Comparison of ENCODE assay signal across 22 cellular contexts in the genomic region with DNA sequence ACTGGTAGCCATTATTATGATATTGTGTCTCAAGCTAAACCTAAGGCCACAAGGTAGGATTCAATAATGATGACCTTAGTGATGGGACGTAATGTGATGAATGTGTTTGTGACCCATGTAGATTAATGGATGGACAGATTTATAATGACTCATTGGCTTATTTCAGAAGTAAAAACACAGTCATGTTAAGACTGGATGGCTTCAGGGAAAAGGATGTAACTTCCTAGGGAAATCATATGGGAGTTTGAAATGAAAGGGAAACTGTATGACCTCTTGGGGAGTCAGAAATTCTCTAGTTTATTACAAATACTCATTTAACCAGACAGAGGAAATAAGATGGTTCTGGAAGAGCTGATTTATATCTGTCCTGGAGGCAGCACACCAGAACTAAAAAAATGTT. TPM values are rescaled to one million over a fixed set of nuclear protein-coding genes. Genes with fewer than 3 reads are reported as not detected.
DNase-seq lines count a peak whose midpoint lies in the region; ATAC-seq and TF ChIP-seq lines count a peak whose summit lies in the region.
"Had no signal": no experiment of that assay in that cellular context is flagged by ENCODE, and none has a peak within 500 bp of the region (broad histone marks: within the 10 kb centered on the region; RNA-seq: fewer than 3 reads in every experiment).

No MANE protein-coding gene starts in this region.

- no peaks in the 10 kb centered on the region for H3K9me3 Mint-ChIP-seq in activated CD8-positive, alpha-beta T cell treated with anti-CD3 and anti-CD28 coated beads, Interleukin-2, amount 10 ng/mL, durations not matched to agents 7 days and 5 days (ENCODE audit: insufficient read depth)
- H3K9me3 Mint-ChIP-seq in activated CD4-positive, alpha-beta memory T cell treated with anti-CD3 and anti-CD28 coated beads, Interleukin-2, amount 10 ng/mL, durations not matched to agents 7 days and 5 days, result no peaks in the 10 kb centered on the region
- H3K9me3 Mint-ChIP-seq: activated T-helper 17 cell treated with anti-CD3 and anti-CD28 coated beads, Interleukin-2, amount 50 U/mL, for 72 hours had no signal

- no peak for TF ChIP-seq POLR2A in heart left ventricle (IDR thresholded peaks at IDR 0.05)

- DNase-seq in heart left ventricle (no peak), Right ventricle myocardium inferior (ENCODE audit: missing footprints) (no peak), fibroblast of mammary gland (ENCODE audit: low read depth) (peak; percentile 58), A673 (ENCODE audit: low spot score) (no peak)
- no peak for DNase-seq in activated CD8-positive, alpha-beta T cell treated with anti-CD3 and anti-CD28 coated beads, Interleukin-2, amount 10 ng/mL, durations not matched to agents 7 days and 5 days
- no peak for DNase-seq in activated CD4-positive, alpha-beta memory T cell treated with anti-CD3 and anti-CD28 coated beads, Interleukin-2, amount 10 ng/mL, durations not matched to agents 7 days and 5 days
- DNase-seq: 8988T; effector memory CD4-positive, alpha-beta T cell; GDM1; NCI-H1105 treated with DMSO at 0.1 percent for 48 hours; NCI-H2107; NCI-H524 treated with DMSO at 0.1 percent for 48 hours; T-helper 17 cell had no signal

- H3K27ac ChIP-seq in heart left ventricle (peak overlapping the region in 9 of 12 donors; percentile 29 to 87 (median 82)), mesodermal cell (ENCODE audit: low read depth, low read length, severe bottlenecking) (no peak overlapping the region), urinary bladder (ENCODE audit: low read depth) (no peak overlapping the region), A673 (ENCODE audit: low read depth, low read length, poor library complexity, severe bottlenecking) (no peak overlapping the region)
- H3K27ac ChIP-seq: BLaER1, cardiac muscle cell, HL-60, KMS-11, neutrophil had no signal

- H3K36me3 ChIP-seq in heart left ventricle (no peaks in the 10 kb centered on the region), mesodermal cell (ENCODE audit: control insufficient read depth, insufficient read depth, low read length) (no peaks in the 10 kb centered on the region), urinary bladder (ENCODE audit: insufficient read depth) (no peaks in the 10 kb centered on the region), A673 (ENCODE audit: insufficient read depth, low read length, poor library complexity, severe bottlenecking) (no peaks in the 10 kb centered on the region)
- H3K36me3 ChIP-seq: BLaER1, cardiac muscle cell, neutrophil had no signal

- WGBS in heart left ventricle, 4 donors, result 62 to 82% (median 75%) methylated on average over 1 of the region's 1 CpG
- WGBS in mesodermal cell (ENCODE audit: insufficient coverage in 2 of 2), 2 experiments, result 100% methylated on average over 1 of the region's 1 CpG; no CpG with 5 or more reads in 1 of the 2 experiments
- WGBS in urinary bladder, result 89% methylated on average over 1 of the region's 1 CpG

- CTCF ChIA-PET in activated CD8-positive, alpha-beta T cell treated with anti-CD3 and anti-CD28 coated beads, Interleukin-2, amount 10 ng/mL, durations not matched to agents 7 days and 5 days (lab: Charles Lee), result no interaction called here
- CTCF ChIA-PET in A673 (lab: Charles Lee), result no interaction called here
- CTCF ChIA-PET in activated CD4-positive, alpha-beta memory T cell treated with anti-CD3 and anti-CD28 coated beads, Interleukin-2, amount 10 ng/mL, durations not matched to agents 7 days and 5 days (lab: Charles Lee), result no interaction called here

- BruUV-seq in A673 (replicated peaks; lab: Mats Ljungman, UMichigan), result no TSS peak

- POLR2A ChIA-PET in activated CD8-positive, alpha-beta T cell treated with anti-CD3 and anti-CD28 coated beads, Interleukin-2, amount 10 ng/mL, durations not matched to agents 7 days and 5 days (lab: Charles Lee), result no interaction called here
- POLR2A ChIA-PET in A673 (lab: Charles Lee; ENCODE audit: low non-redundant PET), result no interaction called here
- POLR2A ChIA-PET in activated CD4-positive, alpha-beta memory T cell treated with anti-CD3 and anti-CD28 coated beads, Interleukin-2, amount 10 ng/mL, durations not matched to agents 7 days and 5 days (lab: Charles Lee), result no interaction called here

- H3K27me3 ChIP-seq in heart left ventricle (peaks cover 0 to 16% (median 0%) of the 10 kb centered on the region in 9 donors), A673 (replicated peaks; ENCODE audit: insufficient read depth, low read depth, low read length, poor library complexity) (peaks cover 45% of the 10 kb centered on the region)
- H3K27me3 ChIP-seq: BLaER1, cardiac muscle cell had no signal

- TF ChIP-seq CTCF in heart left ventricle (IDR thresholded peaks at IDR 0.05) (no peak), fibroblast of mammary gland (conservative IDR thresholded peaks at IDR 0.05; ENCODE audit: control insufficient read depth, insufficient read depth, low read depth, low read length) (no peak), A673 (conservative IDR thresholded peaks at IDR 0.05; ENCODE audit: low read depth, low read length) (no peak)

- ATAC-seq in heart left ventricle (no peak), Right ventricle myocardium inferior (no peak)
- no peak for ATAC-seq in activated CD8-positive, alpha-beta T cell treated with anti-CD3 and anti-CD28 coated beads, Interleukin-2, amount 10 ng/mL, durations not matched to agents 7 days and 5 days
- ATAC-seq: activated T-helper 17 cell treated with anti-CD3 and anti-CD28 coated beads, Interleukin-2, amount 50 U/mL, for 72 hours; T-helper 17 cell had no signal

- H3K27me3 Mint-ChIP-seq in activated CD8-positive, alpha-beta T cell treated with anti-CD3 and anti-CD28 coated beads, Interleukin-2, amount 10 ng/mL, durations not matched to agents 7 days and 5 days (ENCODE audit: low read depth), result peaks cover 16% of the 10 kb centered on the region
- H3K27me3 Mint-ChIP-seq in activated CD4-positive, alpha-beta memory T cell treated with anti-CD3 and anti-CD28 coated beads, Interleukin-2, amount 10 ng/mL, durations not matched to agents 7 days and 5 days, result peaks cover 9% of the 10 kb centered on the region

- H3K4me1 Mint-ChIP-seq in activated CD8-positive, alpha-beta T cell treated with anti-CD3 and anti-CD28 coated beads, Interleukin-2, amount 10 ng/mL, durations not matched to agents 7 days and 5 days (ENCODE audit: low read depth), result peaks cover 1% of the 10 kb centered on the region
- H3K4me1 Mint-ChIP-seq in activated CD4-positive, alpha-beta memory T cell treated with anti-CD3 and anti-CD28 coated beads, Interleukin-2, amount 10 ng/mL, durations not matched to agents 7 days and 5 days, result no peaks in the 10 kb centered on the region
- H3K4me1 Mint-ChIP-seq: activated T-helper 17 cell treated with anti-CD3 and anti-CD28 coated beads, Interleukin-2, amount 50 U/mL, for 72 hours had no signal

- no peak overlapping the region for H3K27ac Mint-ChIP-seq in activated CD8-positive, alpha-beta T cell treated with anti-CD3 and anti-CD28 coated beads, Interleukin-2, amount 10 ng/mL, durations not matched to agents 7 days and 5 days
- H3K27ac Mint-ChIP-seq in activated CD4-positive, alpha-beta memory T cell treated with anti-CD3 and anti-CD28 coated beads, Interleukin-2, amount 10 ng/mL, durations not matched to agents 7 days and 5 days, result no peak overlapping the region
- H3K27ac Mint-ChIP-seq: activated T-helper 17 cell treated with anti-CD3 and anti-CD28 coated beads, Interleukin-2, amount 50 U/mL, for 72 hours; T-helper 17 cell had no signal

- peak overlapping the region in 11 of 12 donors; percentile 60 to 85 (median 70) for H3K4me3 ChIP-seq in heart left ventricle
- no peak overlapping the region for H3K4me3 ChIP-seq in fibroblast of mammary gland (ENCODE audit: control insufficient read depth, low read depth, low read length)
- peak overlapping the region; percentile 58 for H3K4me3 ChIP-seq in mesodermal cell (ENCODE audit: extremely low read depth, insufficient read depth, low read length, poor library complexity, severe bottlenecking)
- peak overlapping the region; percentile 58 for H3K4me3 ChIP-seq in urinary bladder (ENCODE audit: low read depth, low read length)
- no peak overlapping the region for H3K4me3 ChIP-seq in A673 (ENCODE audit: low read depth, low read length, poor library complexity, severe bottlenecking)
- H3K4me3 ChIP-seq: BLaER1, cardiac muscle cell had no signal

- H3K9me3 ChIP-seq in heart left ventricle (no peaks in the 10 kb centered on the region), mesodermal cell (ENCODE audit: control insufficient read depth, low read length) (no peaks in the 10 kb centered on the region), A673 (ENCODE audit: low read depth, low read length, poor library complexity, severe bottlenecking) (no peaks in the 10 kb centered on the region)
- H3K9me3 ChIP-seq: neutrophil had no signal

- H3K4me1 ChIP-seq in heart left ventricle, result peaks cover 0 to 18% (median 5%) of the 10 kb centered on the region in 12 donors
- peaks cover 4% of the 10 kb centered on the region for H3K4me1 ChIP-seq in mesodermal cell (ENCODE audit: control insufficient read depth, insufficient read depth, low read length, poor library complexity, severe bottlenecking)
- H3K4me1 ChIP-seq in urinary bladder (ENCODE audit: insufficient read depth), result no peaks in the 10 kb centered on the region
- H3K4me1 ChIP-seq in A673 (ENCODE audit: insufficient read depth, low read length, poor library complexity, severe bottlenecking), result peaks cover 5% of the 10 kb centered on the region
- H3K4me1 ChIP-seq: BLaER1 had no signal

- no peaks in the 10 kb centered on the region for H3K36me3 Mint-ChIP-seq in activated CD8-positive, alpha-beta T cell treated with anti-CD3 and anti-CD28 coated beads, Interleukin-2, amount 10 ng/mL, durations not matched to agents 7 days and 5 days (ENCODE audit: low read depth)
- H3K36me3 Mint-ChIP-seq in activated CD4-positive, alpha-beta memory T cell treated with anti-CD3 and anti-CD28 coated beads, Interleukin-2, amount 10 ng/mL, durations not matched to agents 7 days and 5 days (ENCODE audit: low read depth), result no peaks in the 10 kb centered on the region

- no peak overlapping the region for H3K4me3 Mint-ChIP-seq in activated CD8-positive, alpha-beta T cell treated with anti-CD3 and anti-CD28 coated beads, Interleukin-2, amount 10 ng/mL, durations not matched to agents 7 days and 5 days
- H3K4me3 Mint-ChIP-seq in activated CD4-positive, alpha-beta memory T cell treated with anti-CD3 and anti-CD28 coated beads, Interleukin-2, amount 10 ng/mL, durations not matched to agents 7 days and 5 days, result no peak overlapping the region
- H3K4me3 Mint-ChIP-seq: activated T-helper 17 cell treated with anti-CD3 and anti-CD28 coated beads, Interleukin-2, amount 50 U/mL, for 72 hours; T-helper 17 cell had no signal

- intact Hi-C loops in heart left ventricle (cut with DNase I), result loop anchor here in 4 of 10 donors (5.0 to 10.0 kb wide), 5 partner anchors 72 to 207 kb away; no protein-coding TSS in a partner anchor
- intact Hi-C loops in Right ventricle myocardium inferior (cut with DNase I), result loop anchor here (10.0 kb wide), 3 partner anchors 81 to 189 kb away; no protein-coding TSS in a partner anchor
- intact Hi-C loops in A673 (cut with micrococcal nuclease; ENCODE audit: unreplicated experiment), result loop anchor here (5.0 kb wide), 1 partner anchor 133 kb away; no protein-coding TSS in a partner anchor

RNA-seq across cellular contexts. Expression of gene EDNRB, which starts 3.0 kb away (rescaled TPM):
- 10 to 100 TPM in 8 of 9 donors, 1 to 10 TPM in 1; 9.8 to 72.0 (median 26.9) TPM for total RNA-seq in heart left ventricle
- 10 to 100 TPM; 15.3 to 15.6 TPM for polyA plus RNA-seq in heart left ventricle
- total RNA-seq in Right ventricle myocardium inferior, result 20.2 TPM
- 46.5 TPM for polyA plus RNA-seq in mesodermal cell (2013, experiment 1 of 2)
- polyA plus RNA-seq in mesodermal cell (2013, experiment 2 of 2), result 36.2 TPM
- total RNA-seq in urinary bladder, result 110 TPM
- 28.2 TPM for polyA plus RNA-seq in urinary bladder
- not detected for total RNA-seq in activated CD8-positive, alpha-beta T cell treated with anti-CD3 and anti-CD28 coated beads, Interleukin-2, amount 10 ng/mL, durations not matched to agents 7 days and 5 days
- total RNA-seq in A673 (2021), result 0.07 and 0.13 TPM in 2 replicates
- total RNA-seq in activated CD4-positive, alpha-beta memory T cell treated with anti-CD3 and anti-CD28 coated beads, Interleukin-2, amount 10 ng/mL, durations not matched to agents 7 days and 5 days, result not detected
- total RNA-seq: activated CD8-positive, alpha-beta memory T cell treated with anti-CD3 and anti-CD28 coated beads for 36 hours; activated T-helper 17 cell treated with anti-CD3 and anti-CD28 coated beads, Interleukin-2, amount 50 U/mL, for 72 hours; T-helper 17 cell had no signal

Comparison
In these comparisons a context has a peak if more than half of its experiments do, and no peak if none do; other contexts are left out.
1. H3K27ac ChIP-seq: peak in heart left ventricle (9 of 12); none in mesodermal cell (single experiment), urinary bladder (single experiment) and A673 (single experiment).
2. H3K4me3 ChIP-seq: peak in heart left ventricle (11 of 12), mesodermal cell (single experiment) and urinary bladder (single experiment); none in fibroblast of mammary gland (single experiment) and A673 (single experiment).